In the genomic region with DNA sequence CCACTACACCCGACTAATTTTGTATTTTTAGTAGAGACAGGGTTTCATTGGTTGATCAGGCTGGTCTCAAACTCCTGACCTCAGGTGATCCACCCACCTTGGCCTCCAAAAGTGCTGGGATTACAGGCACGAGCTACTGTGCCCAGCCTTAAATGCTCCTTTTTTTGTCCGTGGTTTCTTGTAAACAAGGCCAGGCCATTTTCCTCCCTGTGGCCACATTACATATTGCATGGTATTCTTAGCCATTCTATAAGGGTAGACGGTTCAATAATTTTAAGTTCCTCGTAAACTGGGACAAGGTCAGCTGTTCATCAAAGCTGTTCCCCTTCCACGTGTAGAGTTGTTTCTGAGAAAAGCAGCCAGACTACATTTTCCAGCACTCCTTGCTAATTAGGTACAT, we compare ENCODE assay signal across 9 cellular contexts. TPM values are rescaled to one million over a fixed set of nuclear protein-coding genes. Genes with fewer than 3 reads are reported as not detected.
DNase-seq lines count a peak whose midpoint lies in the region; TF ChIP-seq lines count a peak whose summit lies in the region.
"Had no signal": no experiment of that assay in that cellular context is flagged by ENCODE, and none has a peak within 500 bp of the region (broad histone marks: within the 10 kb centered on the region; RNA-seq: fewer than 3 reads in every experiment).

No MANE protein-coding gene starts in this region.

- TF ChIP-seq EP300 in sigmoid colon (IDR thresholded peaks at IDR 0.05), result no peak

- H3K9me3 ChIP-seq in sigmoid colon, result no peaks in the 10 kb centered on the region
- H3K9me3 ChIP-seq in vagina, result no peaks in the 10 kb centered on the region

- TF ChIP-seq CTCF in NB4 (IDR thresholded peaks at IDR 0.05; ENCODE audit: low read depth, low read length) (peak; percentile 13), sigmoid colon (IDR thresholded peaks at IDR 0.05) (peak in 3 of 4 experiments; percentile 20 to 46 (median 41)), vagina (IDR thresholded peaks at IDR 0.05) (peak in 1 of 3 experiments; percentile 7)

- H3K27ac ChIP-seq in sigmoid colon (peak overlapping the region; percentile 84 to 93 (median 90)), vagina (no peak overlapping the region)

- no peak overlapping the region for H3K4me3 ChIP-seq in NB4 (ENCODE audit: low read depth, low read length)
- H3K4me3 ChIP-seq in sigmoid colon, result no peak overlapping the region
- H3K4me3 ChIP-seq in vagina, result no peak overlapping the region

- intact Hi-C loops in sigmoid colon (cut with DNase I) (loop anchor here (5.0 to 10.0 kb wide), 2 partner anchors 226 to 378 kb away; partner anchors contain the start of gene ID3), vagina (cut with DNase I) (no loop called here)

- H3K36me3 ChIP-seq in sigmoid colon (no peaks in the 10 kb centered on the region), vagina (no peaks in the 10 kb centered on the region)

- 40 to 51% methylated on average over 6 of the region's 6 CpGs for WGBS in sigmoid colon, 2 donors

- H3K4me1 ChIP-seq in sigmoid colon, result peaks cover 0 to 21% (median 17%) of the 10 kb centered on the region in 4 donors
- peaks cover 23% of the 10 kb centered on the region for H3K4me1 ChIP-seq in vagina

- DNase-seq in DMS53 (lab: John Stamatoyannopoulos, UW) (peak; percentile 65), DMS53 treated with DMSO at 0.1 percent for 48 hours (lab: John Stamatoyannopoulos, UW; ENCODE audit: unreplicated experiment) (no peak), NB4 (ENCODE audit: low read depth) (peak; percentile 66), dermis blood vessel endothelial cell (peak; percentile 70), sigmoid colon (no peak), vagina (ENCODE audit: extremely low spot score in 2 of 2) (no peak), NCI-H2196 treated with DMSO at 0.1 percent for 48 hours (lab: John Stamatoyannopoulos, UW; ENCODE audit: unreplicated experiment) (no peak), NCI-H146 (lab: John Stamatoyannopoulos, UW) (no peak)
- DNase-seq: retina had no signal

- H3K27me3 ChIP-seq in sigmoid colon (no peaks in the 10 kb centered on the region), vagina (no peaks in the 10 kb centered on the region)

- TF ChIP-seq POLR2A in NB4 (IDR thresholded peaks at IDR 0.05; ENCODE audit: extremely low read depth, insufficient read length) (no peak), sigmoid colon (IDR thresholded peaks at IDR 0.05) (no peak), vagina (IDR thresholded peaks at IDR 0.05) (no peak)

RNA-seq across cellular contexts. Expression of gene LUZP1, which starts 10.3 kb away (rescaled TPM):
- total RNA-seq in dermis blood vessel endothelial cell, result 51.9 and 66.4 TPM in 2 replicates
- 10 to 100 TPM; 13.3 to 20.9 (median 17.9) TPM for total RNA-seq in sigmoid colon
- polyA plus RNA-seq in sigmoid colon, result 10 to 100 TPM in 2 of 3 donors, 1 to 10 TPM in 1; 6.0 to 14.0 (median 12.7) TPM
- total RNA-seq in vagina, result 23.8 TPM

RNA-seq across cellular contexts. Expression of gene HTR1D, which starts 38.4 kb away (rescaled TPM):
- total RNA-seq in dermis blood vessel endothelial cell (0.28 and 0.85 TPM in 2 replicates), sigmoid colon (not detected), vagina (not detected)
- polyA plus RNA-seq in sigmoid colon, result under 1 TPM in 2 of 3 donors, not detected in 1; 0.13 to 0.46 TPM

Comparison
In these comparisons a context has a peak if more than half of its experiments do, and no peak if none do; other contexts are left out.
1. DNase-seq: peak in DMS53 (single experiment), NB4 (single experiment) and dermis blood vessel endothelial cell (single experiment); none in DMS53 treated with DMSO at 0.1 percent for 48 hours (single experiment), sigmoid colon (single experiment), vagina (0 of 2), NCI-H2196 treated with DMSO at 0.1 percent for 48 hours (single experiment) and NCI-H146 (single experiment).